23 cellular contexts compared by ENCODE assay signal in the genomic region with DNA sequence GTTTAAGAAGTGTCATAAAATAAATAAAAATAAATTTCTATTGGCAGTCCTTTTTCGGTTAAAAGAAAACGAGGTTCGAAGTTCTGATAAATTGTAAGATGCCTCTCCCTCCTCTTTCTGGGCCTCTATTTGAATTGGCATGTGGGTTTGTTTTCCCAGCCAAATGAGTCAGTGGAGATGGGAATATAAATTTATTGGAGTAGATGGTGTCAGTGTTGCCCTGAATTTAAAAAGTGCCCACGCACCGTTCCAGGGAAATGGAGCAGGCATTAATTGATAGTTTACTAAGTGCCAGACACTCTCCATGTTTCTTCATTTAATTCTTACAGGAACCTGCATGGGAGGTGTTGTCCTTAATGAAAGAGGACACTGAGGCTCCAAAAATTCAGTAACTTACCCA.
A peak's percentile ranks its signal among the peaks of the same experiment; 100 is the strongest.
DNase-seq lines count a peak whose midpoint lies in the region; ATAC-seq and TF ChIP-seq lines count a peak whose summit lies in the region.
"Had no signal": no experiment of that assay in that cellular context is flagged by ENCODE, and none has a peak within 500 bp of the region (broad histone marks: within the 10 kb centered on the region; RNA-seq: fewer than 3 reads in every experiment).

No MANE protein-coding gene starts in this region.

- no peaks in the 10 kb centered on the region for H3K79me2 ChIP-seq in osteoblast (ENCODE audit: insufficient read depth, low read length)
- H3K79me2 ChIP-seq: hepatocyte had no signal

- no peak for ATAC-seq in HG02588 (IDR thresholded peaks at IDR 0.05; ENCODE audit: unreplicated experiment)
- ATAC-seq: stimulated activated naive B cell treated with anti-CD40 and anti-IgM and Interleukin-4, amounts not matched to agents 10 μg/mL and 1 μg/mL and 100 μg/mL, for 72 hours had no signal

- no peak for TF ChIP-seq POLR2A in suprapubic skin (IDR thresholded peaks at IDR 0.05)

- H3K4me3 ChIP-seq in coronary artery = no peak overlapping the region
- no peak overlapping the region for H3K4me3 ChIP-seq in osteoblast (ENCODE audit: insufficient read depth, low read length)
- H3K4me3 ChIP-seq in suprapubic skin = no peak overlapping the region
- H3K4me3 ChIP-seq: hepatocyte, lung, pancreas, transverse colon had no signal

- no peak for TF ChIP-seq EP300 in suprapubic skin (IDR thresholded peaks at IDR 0.05)

- H3K27me3 ChIP-seq in osteoblast (ENCODE audit: insufficient read depth, low read length) (peaks cover 14% of the 10 kb centered on the region), suprapubic skin (peaks cover 7% of the 10 kb centered on the region)
- H3K27me3 ChIP-seq: hepatocyte, pancreas, transverse colon had no signal

- H3K36me3 ChIP-seq in osteoblast (ENCODE audit: insufficient read depth, low read length) (no peaks in the 10 kb centered on the region), suprapubic skin (no peaks in the 10 kb centered on the region)
- H3K36me3 ChIP-seq: pancreas, transverse colon had no signal

- H3K27ac ChIP-seq in coronary artery = peak overlapping the region; percentile 11 to 57
- no peak overlapping the region for H3K27ac ChIP-seq in osteoblast (ENCODE audit: low read depth, low read length)
- H3K27ac ChIP-seq in suprapubic skin = no peak overlapping the region
- H3K27ac ChIP-seq: hepatocyte, transverse colon had no signal

- peak overlapping the region; percentile 16 for H3K4me2 ChIP-seq in osteoblast (ENCODE audit: insufficient read depth, low read length)
- H3K4me2 ChIP-seq: hepatocyte had no signal

- H2AFZ ChIP-seq in osteoblast (ENCODE audit: low read length) = no peak overlapping the region
- H2AFZ ChIP-seq: hepatocyte had no signal

- 20% methylated on average over 5 of the region's 5 CpGs for WGBS in suprapubic skin

- POLR2A ChIA-PET in GM10248 (lab: Yijun Ruan, JAX) = no interaction called here

- H3K9me3 ChIP-seq in osteoblast (ENCODE audit: low read depth, low read length) (no peaks in the 10 kb centered on the region), suprapubic skin (no peaks in the 10 kb centered on the region)
- H3K9me3 ChIP-seq: pancreas, transverse colon had no signal

- DNase-seq in Ammon's horn (ENCODE audit: low spot score) (peak; percentile 48), NCI-H526 (lab: John Stamatoyannopoulos, UW) (peak; percentile 60 to 76), coronary artery (ENCODE audit: low spot score) (no peak), osteoblast (ENCODE audit: insufficient read length, low spot score, missing footprints) (peak; percentile 96), suprapubic skin (ENCODE audit: low spot score in 2 of 2) (no peak), SHP77 (lab: John Stamatoyannopoulos, UW) (no peak), GM10248 (ENCODE audit: extremely low spot score) (no peak)
- DNase-seq: activated CD4-positive, alpha-beta memory T cell treated with anti-CD3 and anti-CD28 coated beads, Interleukin-2, amount 10 ng/mL, durations not matched to agents 7 days and 5 days; activated naive CD4-positive, alpha-beta T cell; activated T-cell treated with anti-CD3 and anti-CD28 coated beads, Interleukin-2, amount 50 U/mL, for 24 hours; amniotic stem cell; CD4-positive, CD25-positive, alpha-beta regulatory T cell; DMS53; KG1; NCI-H1930; NCI-H345; stimulated activated CD4-positive, alpha-beta T cell treated with anti-CD3 and anti-CD28 coated beads, Interleukin-2, amount 100 ng/mL, for 24 hours; stimulated activated naive B cell treated with anti-CD40 and anti-IgM and Interleukin-4, amounts not matched to agents 10 μg/mL and 1 μg/mL and 100 μg/mL, for 72 hours; transverse colon had no signal

- TF ChIP-seq CTCF in coronary artery (IDR thresholded peaks at IDR 0.05) (no peak), osteoblast (IDR thresholded peaks at IDR 0.05; ENCODE audit: extremely low read depth, low read depth, low read length) (no peak), suprapubic skin (IDR thresholded peaks at IDR 0.05) (no peak), GM10248 (IDR thresholded peaks at IDR 0.05; ENCODE audit: control extremely low read depth, extremely low read depth, low read depth, missing control alignments) (no peak)

- H3K4me1 ChIP-seq in osteoblast (ENCODE audit: insufficient read depth, low read length) (peaks cover 29% of the 10 kb centered on the region), suprapubic skin (peaks cover 6% of the 10 kb centered on the region)
- H3K4me1 ChIP-seq: pancreas, transverse colon had no signal

- H4K20me1 ChIP-seq in osteoblast (ENCODE audit: insufficient read depth, low read length) = no peaks in the 10 kb centered on the region

- CTCF ChIA-PET in GM10248 (lab: Yijun Ruan, JAX) = no interaction called here

Comparison
In these comparisons a context has a peak if more than half of its experiments do, and no peak if none do; other contexts are left out.
1. DNase-seq: peak in Ammon's horn (single experiment), NCI-H526 (2 of 2) and osteoblast (single experiment); none in coronary artery (single experiment), suprapubic skin (0 of 2), SHP77 (0 of 2) and GM10248 (single experiment).
2. H3K27ac ChIP-seq: peak in coronary artery (2 of 2); none in osteoblast (single experiment) and suprapubic skin (single experiment).